20 cellular contexts compared by ENCODE assay signal in the genomic region with DNA sequence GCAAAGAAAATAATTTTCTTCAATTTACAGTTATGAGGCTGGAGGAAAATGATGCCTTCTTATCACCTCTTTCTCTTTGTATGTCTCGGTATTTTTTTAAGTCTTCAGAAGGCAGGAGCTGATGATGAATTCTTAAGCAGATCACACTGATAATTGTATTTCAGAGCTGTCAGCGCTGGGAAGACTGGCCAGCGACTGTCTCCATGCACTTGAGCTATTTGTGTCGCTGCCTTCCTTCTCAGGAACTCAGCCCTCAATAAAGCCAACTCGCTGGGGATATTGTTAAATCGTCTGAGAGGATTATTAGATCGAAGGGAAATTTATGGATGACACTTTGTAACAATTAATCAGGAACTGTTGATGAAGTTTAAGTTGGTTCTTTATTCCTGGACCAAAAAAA.
"Had no signal": no experiment of that assay in that cellular context is flagged by ENCODE, and none has a peak within 500 bp of the region (broad histone marks: within the 10 kb centered on the region; RNA-seq: fewer than 3 reads in every experiment).

No MANE protein-coding gene starts in this region.

- DNase-seq: activated CD4-positive, alpha-beta T cell treated with anti-CD3 and anti-CD28 coated beads for 1 hour; activated CD8-positive, alpha-beta memory T cell treated with anti-CD3 and anti-CD28 coated beads for 24 hours; activated CD8-positive, alpha-beta memory T cell treated with anti-CD3 and anti-CD28 coated beads, Interleukin-2, amount 50 U/mL, for 48 hours; activated effector memory CD4-positive, alpha-beta T cell treated with Interleukin-2 at 50 U/mL for 16 hours; activated naive CD4-positive, alpha-beta T cell treated with anti-CD3 and anti-CD28 coated beads, Interleukin-2, amount 50 U/mL, for 16 hours; activated T-cell treated with anti-CD3 and anti-CD28 coated beads, Interleukin-2, amount 50 U/mL, for 48 hours; aorta; brain microvascular endothelial cell; foreskin melanocyte; left lung; naive thymus-derived CD4-positive, alpha-beta T cell; ovary; stimulated activated CD4-positive, alpha-beta T cell treated with anti-CD3 and anti-CD28 coated beads, Interleukin-12 subunit alpha, Interleukin-12 subunit beta, amount 100 ng/mL, for 4 hours; stimulated activated CD4-positive, alpha-beta T cell treated with anti-CD3 and anti-CD28 coated beads, Interleukin-1b, Interleukin-23, amount 100 ng/mL, for 48 hours; stimulated activated CD8-positive, alpha-beta memory T cell treated with anti-CD3 and anti-CD28 coated beads, Interleukin-4, amount 100 ng/mL, for 48 hours; stimulated activated naive CD4-positive, alpha-beta T cell treated with Interleukin-2 at 50 U/mL for 16 hours; trophoblast cell; WERI-Rb-1 had no signal

- H3K36me3 ChIP-seq: brain microvascular endothelial cell, left lung, ovary, suprapubic skin, WERI-Rb-1 had no signal

- ATAC-seq: naive thymus-derived CD4-positive, alpha-beta T cell had no signal

- H3K27me3 ChIP-seq: brain microvascular endothelial cell, ovary, suprapubic skin had no signal

- H3K4me3 ChIP-seq: left lung, suprapubic skin had no signal

- H3K4me1 ChIP-seq: left lung, suprapubic skin had no signal

- H3K9me3 ChIP-seq: left lung, ovary, suprapubic skin had no signal

- H3K27ac ChIP-seq: brain microvascular endothelial cell, coronary artery, left lung, ovary, suprapubic skin, WERI-Rb-1 had no signal
